ENCODE assay signal across 13 cellular contexts in the genomic region with DNA sequence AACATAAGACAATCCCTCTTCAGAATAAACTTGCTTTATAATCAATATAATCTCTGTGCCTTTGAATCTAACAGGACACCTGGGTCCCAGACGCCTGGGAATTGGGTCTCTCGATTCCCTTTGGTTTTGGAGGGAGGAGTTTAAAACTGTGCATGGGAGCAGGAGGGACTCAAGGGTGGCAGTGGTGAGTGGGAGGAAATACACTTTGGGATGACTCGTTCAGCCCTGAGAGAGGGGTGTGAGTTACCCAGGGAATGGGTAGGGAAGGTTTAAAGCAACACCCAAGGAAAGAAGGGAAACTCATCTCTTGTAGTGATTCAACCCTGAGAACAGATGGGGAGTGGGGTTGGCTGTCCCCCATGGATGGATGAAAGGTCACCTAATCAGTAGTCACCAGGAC. TPM values are rescaled to one million over a fixed set of nuclear protein-coding genes. Genes with fewer than 3 reads are reported as not detected.
DNase-seq lines count a peak whose midpoint lies in the region; ATAC-seq, FAIRE-seq and TF ChIP-seq lines count a peak whose summit lies in the region.
"Had no signal": no experiment of that assay in that cellular context is flagged by ENCODE, and none has a peak within 500 bp of the region (broad histone marks: within the 10 kb centered on the region; RNA-seq: fewer than 3 reads in every experiment).

No MANE protein-coding gene starts in this region.

- H3K4me3 ChIP-seq in breast epithelium (no peak overlapping the region), Panc1 (ENCODE audit: low read depth in 2 of 2, low read length in 2 of 2) (no peak overlapping the region), fibroblast of lung (replicated peaks in 1 of 4; ENCODE audit: control extremely low read depth in 1 of 4, insufficient read depth in 1 of 4, low read depth in 3 of 4, low read length in 4 of 4) (peak overlapping the region in 1 of 4 experiments; percentile 92)

- peak overlapping the region; percentile 97 for H3K4me2 ChIP-seq in fibroblast of lung (ENCODE audit: extremely low read depth, insufficient read depth, low read length)

- CTCF ChIA-PET in MCF 10A (lab: Yijun Ruan, JAX) (no interaction called here), Panc1 (lab: Charles Lee) (no interaction called here)

- H3K27me3 ChIP-seq in breast epithelium, result no peaks in the 10 kb centered on the region
- H3K27me3 ChIP-seq in Panc1 (ENCODE audit: control insufficient read depth, insufficient read depth, low read length), result no peaks in the 10 kb centered on the region
- H3K27me3 ChIP-seq in fibroblast of lung (ENCODE audit: control insufficient read depth, insufficient read depth, low read length), result no peaks in the 10 kb centered on the region
- H3K27me3 ChIP-seq: pancreas had no signal

- intact Hi-C loops in MCF 10A (cut with micrococcal nuclease), result no loop called here
- intact Hi-C loops in breast epithelium (cut with DNase I; ENCODE audit: low total_unique reads), result loop anchor here (5.0 kb wide), 1 partner anchor 167 kb away; no protein-coding TSS in a partner anchor
- intact Hi-C loops in Panc1 (cut with micrococcal nuclease; ENCODE audit: unreplicated experiment), result no loop called here

- peaks cover 16% of the 10 kb centered on the region for H3K4me1 Mint-ChIP-seq in MCF 10A (ENCODE audit: insufficient read depth, unreplicated experiment)

- peak overlapping the region; percentile 22 for H3K27ac Mint-ChIP-seq in MCF 10A (ENCODE audit: low read depth, unreplicated experiment)

- H3K36me3 Mint-ChIP-seq in MCF 10A (ENCODE audit: insufficient read depth, unreplicated experiment), result no peaks in the 10 kb centered on the region

- POLR2A ChIA-PET in MCF 10A (lab: Yijun Ruan, JAX), result interaction anchor here (1.9 to 2.5 kb wide), 2 partner anchors 68 to 103 kb away, joined by 10 to 17 read pairs; no protein-coding TSS in a partner anchor
- POLR2A ChIA-PET in Panc1 (lab: Charles Lee), result no interaction called here

- ATAC-seq in Panc1 (no peak), GM18511 (IDR thresholded peaks at IDR 0.05; ENCODE audit: unreplicated experiment) (no peak)
- ATAC-seq: pancreas had no signal

- H3K4me1 ChIP-seq in breast epithelium (no peaks in the 10 kb centered on the region), Panc1 (ENCODE audit: control insufficient read depth, insufficient read depth, low read length) (peaks cover 21% of the 10 kb centered on the region), fibroblast of lung (ENCODE audit: control insufficient read depth, extremely low read depth, insufficient read depth, low read length) (peaks cover 11% of the 10 kb centered on the region)

- no peak overlapping the region for H2AFZ ChIP-seq in fibroblast of lung (ENCODE audit: low read length)

- no peak for TF ChIP-seq POLR2A in breast epithelium (IDR thresholded peaks at IDR 0.05)

- TF ChIP-seq CTCF in MCF 10A (IDR thresholded peaks at IDR 0.05; ENCODE audit: unreplicated experiment) (no peak), breast epithelium (IDR thresholded peaks at IDR 0.05) (no peak), Panc1 (IDR thresholded peaks at IDR 0.05) (no peak), fibroblast of lung (conservative IDR thresholded peaks at IDR 0.05 in 1 of 2, IDR thresholded peaks at IDR 0.05 in 1 of 2; ENCODE audit: low read depth in 1 of 2, low read length in 2 of 2) (no peak)

- no peaks in the 10 kb centered on the region for H3K36me3 ChIP-seq in breast epithelium
- H3K36me3 ChIP-seq in Panc1 (ENCODE audit: control insufficient read depth, insufficient read depth, low read length), result no peaks in the 10 kb centered on the region; the same call in 1 of the 2 replicates
- H3K36me3 ChIP-seq in fibroblast of lung (ENCODE audit: control insufficient read depth, insufficient read depth, low read length), result peaks cover 2% of the 10 kb centered on the region
- H3K36me3 ChIP-seq: pancreas had no signal

- in situ Hi-C loops in Panc1 (cut with HindIII; ENCODE audit: low pct_unique_long_range_greater_than_20kb, low sequenced_read_pairs), result no loop called here

- no peaks in the 10 kb centered on the region for H3K9me3 Mint-ChIP-seq in MCF 10A (ENCODE audit: unreplicated experiment)
- H3K9me3 Mint-ChIP-seq: CD14-positive monocyte had no signal

- no peak overlapping the region for H3K9ac ChIP-seq in fibroblast of lung (ENCODE audit: insufficient read depth, low read length)

- no peak overlapping the region for H3K27ac ChIP-seq in breast epithelium
- peak overlapping the region; percentile 87 for H3K27ac ChIP-seq in Panc1 (ENCODE audit: low read length)
- H3K27ac ChIP-seq in fibroblast of lung (ENCODE audit: insufficient read depth, low read length), result no peak overlapping the region
- H3K27ac ChIP-seq: pancreas had no signal

- no peaks in the 10 kb centered on the region for H3K27me3 Mint-ChIP-seq in MCF 10A (ENCODE audit: insufficient read depth, unreplicated experiment)

- H4K20me1 ChIP-seq in fibroblast of lung (ENCODE audit: control insufficient read depth, extremely low read depth, insufficient read depth, low read length), result no peaks in the 10 kb centered on the region

- DNase-seq in MCF 10A (ENCODE audit: unreplicated experiment) (no peak), breast epithelium (ENCODE audit: low spot score in 2 of 2) (no peak), Panc1 (ENCODE audit: low read depth, low spot score) (no peak), fibroblast of lung (ENCODE audit: low read depth in 2 of 2) (no peak), GM03348 (ENCODE audit: low spot score) (no peak), NCI-H526 treated with DMSO at 0.1 percent for 48 hours (lab: John Stamatoyannopoulos, UW) (no peak), urothelium cell line (ENCODE audit: low spot score) (no peak)
- DNase-seq: foreskin melanocyte, NCI-H1417 treated with DMSO at 0.1 percent for 48 hours had no signal

- H3K9me3 ChIP-seq in breast epithelium (no peaks in the 10 kb centered on the region), Panc1 (ENCODE audit: control insufficient read depth, insufficient read depth, low read depth, low read length) (no peaks in the 10 kb centered on the region), fibroblast of lung (ENCODE audit: control insufficient read depth, insufficient read depth, low read depth, low read length) (no peaks in the 10 kb centered on the region)
- H3K9me3 ChIP-seq: pancreas had no signal

- peaks cover 4% of the 10 kb centered on the region for H3K79me2 ChIP-seq in fibroblast of lung (ENCODE audit: control insufficient read depth, insufficient read depth, low read length)

- no peak for FAIRE-seq in urothelium cell line (lab: Jason Lieb, UNC)
- FAIRE-seq: colon, pancreas had no signal

- BruUV-seq in MCF 10A (replicated peaks; lab: Mats Ljungman, UMichigan) (no TSS peak), Panc1 (replicated peaks; lab: Mats Ljungman, UMichigan) (no TSS peak)

- peak overlapping the region; percentile 90 for H3K4me3 Mint-ChIP-seq in MCF 10A (ENCODE audit: unreplicated experiment)

RNA-seq across cellular contexts. Expression of a gene that starts 1.6 kb away (rescaled TPM):
- 38.6 and 41.8 TPM in 2 replicates for total RNA-seq in MCF 10A (2022)
- total RNA-seq in breast epithelium, result 10 to 100 TPM; 22.1 to 25.2 (median 23.1) TPM
- total RNA-seq in Panc1 (2021; ENCODE audit: unreplicated experiment), result 16.7 TPM
- polyA plus RNA-seq in Panc1 (2012; ENCODE audit: insufficient read length), result 23.1 TPM
- total RNA-seq in fibroblast of lung, result 12.1 and 15.4 TPM in 2 replicates
- 19.8 and 25.9 TPM in 2 replicates for polyA plus RNA-seq in fibroblast of lung
- 26.8 and 36.7 TPM in 2 replicates for polyA plus RNA-seq in fibroblast of lung (2012)
- 26.5 and 32.8 TPM in 2 replicates for polyA minus RNA-seq in fibroblast of lung (ENCODE audit: low replicate concordance)

RNA-seq across cellular contexts. Expression of a gene that starts 5.2 kb away (rescaled TPM):
- total RNA-seq in MCF 10A (2022) (2.2 and 4.0 TPM in 2 replicates), breast epithelium (1 to 10 TPM in 2 of 3 donors, under 1 TPM in 1; 0.96 to 4.7 (median 3.3) TPM), Panc1 (2021; ENCODE audit: unreplicated experiment) (22.0 TPM), fibroblast of lung (0.77 and 1.7 TPM in 2 replicates)
- 17.8 TPM for polyA plus RNA-seq in Panc1 (2012; ENCODE audit: insufficient read length)
- 1.1 and 2.7 TPM in 2 replicates for polyA plus RNA-seq in fibroblast of lung
- 2.1 and 4.7 TPM in 2 replicates for polyA plus RNA-seq in fibroblast of lung (2012)
- 12.3 and 14.7 TPM in 2 replicates for polyA minus RNA-seq in fibroblast of lung (ENCODE audit: low replicate concordance)

RNA-seq across cellular contexts. Expression of a gene that starts 20.0 kb away (rescaled TPM):
- total RNA-seq in MCF 10A (2022) (not detected in 2 replicates), breast epithelium (10 to 100 TPM in 2 of 3 donors, 1 to 10 TPM in 1; 2.9 to 75.4 (median 11.5) TPM), Panc1 (2021; ENCODE audit: unreplicated experiment) (not detected), fibroblast of lung (not detected in 2 replicates)
- not detected for polyA plus RNA-seq in Panc1 (2012; ENCODE audit: insufficient read length)
- not detected in 2 replicates for polyA plus RNA-seq in fibroblast of lung
- polyA plus RNA-seq in fibroblast of lung (2012), result not detected in 2 replicates
- not detected in 2 replicates for polyA minus RNA-seq in fibroblast of lung (ENCODE audit: low replicate concordance)
- polyA plus RNA-seq: CD14-positive monocyte had no signal

RNA-seq across cellular contexts. Expression of a gene that starts 41.0 kb away (rescaled TPM):
- 54.4 and 66.2 TPM in 2 replicates for total RNA-seq in MCF 10A (2022)
- 10 to 100 TPM; 10.2 to 23.6 (median 18.7) TPM for total RNA-seq in breast epithelium
- 73.0 TPM for total RNA-seq in Panc1 (2021; ENCODE audit: unreplicated experiment)
- 46.2 TPM for polyA plus RNA-seq in Panc1 (2012; ENCODE audit: insufficient read length)
- total RNA-seq in fibroblast of lung, result 9.4 and 11.3 TPM in 2 replicates
- polyA plus RNA-seq in fibroblast of lung, result 9.8 and 20.8 TPM in 2 replicates
- 11.6 and 25.2 TPM in 2 replicates for polyA plus RNA-seq in fibroblast of lung (2012)
- 58.3 and 243 TPM in 2 replicates for polyA minus RNA-seq in fibroblast of lung (ENCODE audit: low replicate concordance)

RNA-seq across cellular contexts. Expression of a gene that starts 42.2 kb away (rescaled TPM):
- total RNA-seq in MCF 10A (2022) (30.5 and 33.1 TPM in 2 replicates), breast epithelium (10 to 100 TPM; 12.8 to 35.7 (median 32.1) TPM), Panc1 (2021; ENCODE audit: unreplicated experiment) (34.2 TPM), fibroblast of lung (4.6 and 5.0 TPM in 2 replicates)
- 29.6 TPM for polyA plus RNA-seq in Panc1 (2012; ENCODE audit: insufficient read length)
- 4.7 and 6.9 TPM in 2 replicates for polyA plus RNA-seq in fibroblast of lung
- polyA plus RNA-seq in fibroblast of lung (2012), result 5.5 and 5.9 TPM in 2 replicates
- polyA minus RNA-seq in fibroblast of lung (ENCODE audit: low replicate concordance), result 17.6 and 41.4 TPM in 2 replicates
